ENCODE assay signal across 22 cellular contexts in the genomic region with DNA sequence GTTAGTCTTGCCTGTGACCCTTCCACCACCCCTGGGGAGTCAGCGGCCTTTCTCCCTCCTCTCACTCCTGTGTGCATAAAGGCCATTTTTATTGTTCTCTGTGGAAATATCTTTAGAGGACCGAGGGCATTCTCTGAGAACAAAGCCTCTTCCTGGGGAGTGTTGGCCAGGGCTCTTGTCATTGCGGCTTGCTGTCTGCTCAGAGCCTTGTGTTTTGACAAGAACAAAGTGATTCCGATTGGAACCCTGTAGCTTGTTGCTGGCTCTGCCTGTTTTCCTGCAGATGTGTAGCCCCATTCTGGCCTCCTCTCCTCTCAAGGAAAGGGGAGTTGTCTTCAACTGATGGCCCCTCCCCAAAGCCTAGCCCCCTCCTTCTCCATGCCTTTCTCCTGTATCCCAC.
"Had no signal": no experiment of that assay in that cellular context is flagged by ENCODE, and none has a peak within 500 bp of the region (broad histone marks: within the 10 kb centered on the region; RNA-seq: fewer than 3 reads in every experiment).

No MANE protein-coding gene starts in this region.

- H3K9ac ChIP-seq: parathyroid adenoma had no signal

- ATAC-seq: activated naive CD8-positive, alpha-beta T cell treated with anti-CD3 and anti-CD28 coated beads, Interleukin-2, amount 50 U/mL, for 24 hours; heart right ventricle; natural killer cell treated with Interleukin-12 subunit alpha and Interleukin-12 subunit beta and Interleukin-15 and Interleukin-18, amount 100 ng/mL, for 72 hours had no signal

- DNase-seq: activated CD4-positive, alpha-beta memory T cell treated with anti-CD3 and anti-CD28 coated beads, Interleukin-2, amount 10 ng/mL, durations not matched to agents 7 days and 5 days; activated CD4-positive, alpha-beta T cell treated with anti-CD3 and anti-CD28 coated beads, Interleukin-2, amount 10 ng/mL, durations not matched to agents 24 days and 14 days; activated effector memory CD4-positive, alpha-beta T cell treated with anti-CD3 and anti-CD28 coated beads, Interleukin-2, amount 50 U/mL, for 16 hours; activated naive CD4-positive, alpha-beta T cell treated with anti-CD3 and anti-CD28 coated beads, Interleukin-2, amount 50 U/mL, for 16 hours; activated naive CD8-positive, alpha-beta T cell treated with anti-CD3 and anti-CD28 coated beads, Interleukin-2, amount 50 U/mL, for 24 hours; activated T-cell treated with anti-CD3 and anti-CD28 coated beads for 4 hours; cortex of kidney; foreskin fibroblast; heart right ventricle; left ventricle myocardium inferior; midbrain; nucleus accumbens; right lobe of liver; stimulated activated CD8-positive, alpha-beta memory T cell treated with anti-CD3 and anti-CD28 coated beads, Interleukin-4, amount 100 ng/mL, for 48 hours; T1000; tibial artery had no signal

- H3K27ac ChIP-seq: cardiac muscle cell, heart right ventricle, left ventricle myocardium inferior, parathyroid adenoma, right lobe of liver, skin epidermis, tibial artery had no signal

- H3K79me2 ChIP-seq: parathyroid adenoma had no signal

- H3K36me3 ChIP-seq: cardiac muscle cell, heart right ventricle, left ventricle myocardium inferior, right lobe of liver, tibial artery had no signal

- H3K4me3 Mint-ChIP-seq: activated CD4-positive, alpha-beta memory T cell treated with anti-CD3 and anti-CD28 coated beads, Interleukin-2, amount 10 ng/mL, durations not matched to agents 7 days and 5 days; activated CD4-positive, alpha-beta T cell treated with anti-CD3 and anti-CD28 coated beads, Interleukin-2, amount 10 ng/mL, durations not matched to agents 24 days and 14 days; activated naive CD8-positive, alpha-beta T cell treated with anti-CD3 and anti-CD28 coated beads, Interleukin-2, amount 50 U/mL, for 24 hours; natural killer cell treated with Interleukin-12 subunit alpha and Interleukin-12 subunit beta and Interleukin-15 and Interleukin-18, amount 100 ng/mL, for 72 hours; stimulated activated naive CD8-positive, alpha-beta T cell treated with anti-CD3 and anti-CD28 coated beads, Interleukin-15, Interleukin-2, amounts not matched to agents 100 ng/mL and 50 ng/mL, for 24 hours; T-helper 1 cell treated with Interleukin-12 subunit alpha and Interleukin-12 subunit beta and Interleukin-4 antibody, amounts not matched to agents 30 μg/mL and 1 μg/mL, for 36 hours had no signal

- H3K27ac Mint-ChIP-seq: activated CD4-positive, alpha-beta memory T cell treated with anti-CD3 and anti-CD28 coated beads, Interleukin-2, amount 10 ng/mL, durations not matched to agents 7 days and 5 days; activated naive CD8-positive, alpha-beta T cell treated with anti-CD3 and anti-CD28 coated beads, Interleukin-2, amount 50 U/mL, for 24 hours; natural killer cell treated with Interleukin-12 subunit alpha and Interleukin-12 subunit beta and Interleukin-15 and Interleukin-18, amount 100 ng/mL, for 72 hours; stimulated activated naive CD8-positive, alpha-beta T cell treated with anti-CD3 and anti-CD28 coated beads, Interleukin-15, Interleukin-2, amounts not matched to agents 100 ng/mL and 50 ng/mL, for 24 hours; T-helper 1 cell treated with Interleukin-12 subunit alpha and Interleukin-12 subunit beta and Interleukin-4 antibody, amounts not matched to agents 30 μg/mL and 1 μg/mL, for 36 hours had no signal

- H3K27me3 ChIP-seq: right lobe of liver had no signal

- H3K4me1 Mint-ChIP-seq: activated CD4-positive, alpha-beta memory T cell treated with anti-CD3 and anti-CD28 coated beads, Interleukin-2, amount 10 ng/mL, durations not matched to agents 7 days and 5 days; activated naive CD8-positive, alpha-beta T cell treated with anti-CD3 and anti-CD28 coated beads, Interleukin-2, amount 50 U/mL, for 24 hours had no signal

- H2AFZ ChIP-seq: parathyroid adenoma had no signal

- H3K4me3 ChIP-seq: cardiac muscle cell, heart right ventricle, left ventricle myocardium inferior, right lobe of liver, skin epidermis, tibial artery had no signal

- H3K9me3 ChIP-seq: heart right ventricle, left ventricle myocardium inferior, right lobe of liver, tibial artery had no signal

- H3K36me3 Mint-ChIP-seq: natural killer cell treated with Interleukin-12 subunit alpha and Interleukin-12 subunit beta and Interleukin-15 and Interleukin-18, amount 100 ng/mL, for 72 hours had no signal

- H3K4me1 ChIP-seq: heart right ventricle, left ventricle myocardium inferior, parathyroid adenoma, right lobe of liver, tibial artery had no signal

- H3K9me3 Mint-ChIP-seq: activated CD4-positive, alpha-beta memory T cell treated with anti-CD3 and anti-CD28 coated beads, Interleukin-2, amount 10 ng/mL, durations not matched to agents 7 days and 5 days; activated naive CD8-positive, alpha-beta T cell treated with anti-CD3 and anti-CD28 coated beads, Interleukin-2, amount 50 U/mL, for 24 hours; natural killer cell treated with Interleukin-12 subunit alpha and Interleukin-12 subunit beta and Interleukin-15 and Interleukin-18, amount 100 ng/mL, for 72 hours; stimulated activated naive CD8-positive, alpha-beta T cell treated with anti-CD3 and anti-CD28 coated beads, Interleukin-15, Interleukin-2, amounts not matched to agents 100 ng/mL and 50 ng/mL, for 24 hours; T-helper 1 cell treated with Interleukin-12 subunit alpha and Interleukin-12 subunit beta and Interleukin-4 antibody, amounts not matched to agents 30 μg/mL and 1 μg/mL, for 36 hours had no signal
